ENCODE assay signal across 10 cellular contexts in the genomic region with DNA sequence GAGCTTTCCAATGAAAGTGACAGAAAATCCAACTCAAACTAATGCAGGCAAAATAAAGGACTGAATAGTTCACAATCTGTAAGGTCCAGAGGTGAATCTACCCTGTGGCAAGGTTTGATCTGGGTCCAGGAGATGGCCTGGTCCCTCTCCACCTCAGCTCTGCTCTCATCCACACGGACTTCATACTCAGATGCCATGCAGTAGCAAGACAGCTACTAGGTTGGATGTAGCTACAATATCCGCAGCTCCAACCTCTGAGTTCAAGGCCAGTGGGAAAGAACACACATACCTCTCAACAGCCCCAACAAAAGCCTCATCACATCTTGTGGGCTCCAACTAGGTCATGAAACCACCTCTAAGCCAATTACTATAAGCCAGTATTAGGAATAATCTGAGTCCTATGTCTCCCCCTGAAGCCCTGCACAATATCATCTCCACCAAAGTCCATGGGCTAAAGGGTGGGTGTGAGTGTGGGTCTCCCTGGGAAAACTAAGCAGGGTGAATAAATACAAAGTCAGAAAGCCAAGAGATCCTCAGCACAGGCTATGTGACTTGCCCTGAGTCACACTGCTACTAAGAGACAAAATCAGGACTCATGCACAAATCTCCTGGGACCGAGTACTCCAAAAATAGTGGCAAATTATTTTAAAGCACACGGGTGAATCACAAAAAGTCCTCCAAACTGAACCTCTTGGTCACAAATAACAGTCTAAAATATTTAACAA.
DNase-seq lines count a peak whose midpoint lies in the region; ATAC-seq, FAIRE-seq and TF ChIP-seq lines count a peak whose summit lies in the region.
"Had no signal": no experiment of that assay in that cellular context is flagged by ENCODE, and none has a peak within 500 bp of the region (broad histone marks: within the 10 kb centered on the region; RNA-seq: fewer than 3 reads in every experiment).

No MANE protein-coding gene starts in this region.

- peak overlapping the region; percentile 55 for H3K4me3 Mint-ChIP-seq in stimulated activated memory B cell treated with anti-CD40 and anti-IgM and Interleukin-4, amounts not matched to agents 10 μg/mL and 1 μg/mL and 100 μg/mL, for 72 hours

- no peak overlapping the region for H2BK15ac ChIP-seq in H1 (ENCODE audit: low read length)

- no peak overlapping the region for H3K9ac ChIP-seq in H1 (replicated peaks in 1 of 4; ENCODE audit: extremely low read depth in 1 of 4, low read depth in 3 of 4, low read length in 3 of 4)

- no peak overlapping the region for H3K4me3 ChIP-seq in H1 (ENCODE audit: extremely low read depth in 1 of 4, insufficient read depth in 2 of 4, low read depth in 3 of 4, low read length in 4 of 4)

- peak overlapping the region; percentile 76 for H4K91ac ChIP-seq in H1 (replicated peaks; ENCODE audit: insufficient read length, low read length)

- no peaks in the 10 kb centered on the region for H3K23me2 ChIP-seq in H1 (ENCODE audit: low read depth, low read length)

- H3K9me3 ChIP-seq in H1 (ENCODE audit: insufficient read depth in 2 of 2, low read depth in 1 of 2, low read length in 1 of 2): no peaks in the 10 kb centered on the region

- H2BK20ac ChIP-seq in H1 (ENCODE audit: low read length): no peak overlapping the region

- no peak overlapping the region for H3K4me2 ChIP-seq in H1 (ENCODE audit: insufficient read depth in 1 of 2, low read depth in 2 of 2, low read length in 2 of 2)

- POLR2A ChIA-PET in H1 (lab: Charles Lee; ENCODE audit: partially characterized antibody): interaction anchor here (0.7 to 1.6 kb wide), 5 partner anchors 9 to 68 kb away, joined by 3 to 5 read pairs (median 3); no protein-coding TSS in a partner anchor

- no peaks in the 10 kb centered on the region for H3K27me3 ChIP-seq in H1 (replicated peaks in 1 of 4; ENCODE audit: control insufficient read depth in 3 of 4, extremely low read depth in 1 of 4, insufficient read depth in 3 of 4, low read length in 3 of 4)

- H3K4me1 ChIP-seq in H1 (replicated peaks in 1 of 4; ENCODE audit: control insufficient read depth in 3 of 4, insufficient read depth in 4 of 4, low read length in 3 of 4): peaks cover 8 to 26% (median 21%) of the 10 kb centered on the region in 4 experiments; a peak in 6 of 7 replicates

- H3K4me1 Mint-ChIP-seq in stimulated activated memory B cell treated with anti-CD40 and anti-IgM and Interleukin-4, amounts not matched to agents 10 μg/mL and 1 μg/mL and 100 μg/mL, for 72 hours: peaks cover 15% of the 10 kb centered on the region

- no peak overlapping the region for H2BK120ac ChIP-seq in H1 (replicated peaks; ENCODE audit: low read depth, low read length)

- H2BK5ac ChIP-seq in H1 (ENCODE audit: low read depth, low read length): no peak overlapping the region

- no peak overlapping the region for H3K23ac ChIP-seq in H1 (ENCODE audit: insufficient read length)

- peaks cover 15 to 95% of the 10 kb centered on the region in 2 experiments; a peak in 3 of 4 replicates for H3K79me2 ChIP-seq in H1 (ENCODE audit: control insufficient read depth in 1 of 2, insufficient read depth in 2 of 2, low read length in 2 of 2)

- TF ChIP-seq RAD21 in H1 (IDR thresholded peaks at IDR 0.05 in 1 of 2, conservative IDR thresholded peaks at IDR 0.05 in 1 of 2; ENCODE audit: low read depth in 2 of 2, low read length in 2 of 2): no peak

- no peak overlapping the region for H3K14ac ChIP-seq in H1 (ENCODE audit: insufficient read length)

- no peak overlapping the region for H4K5ac ChIP-seq in H1 (ENCODE audit: insufficient read length, low read depth, low read length)

- H3K4ac ChIP-seq in H1 (replicated peaks; ENCODE audit: insufficient read length, low read depth, low read length): peak overlapping the region; percentile 15

- H3K56ac ChIP-seq in H1 (replicated peaks; ENCODE audit: insufficient read length, low read depth, low read length): no peak overlapping the region

- H2AK5ac ChIP-seq in H1 (ENCODE audit: low read depth, low read length): peak overlapping the region; percentile 42; the same call in 1 of the 2 replicates

- DNase-seq in H1 (ENCODE audit: low read depth in 1 of 2, low spot score in 2 of 2): no peak
- no peak for DNase-seq in activated CD4-positive, alpha-beta T cell treated with anti-CD3 and anti-CD28 coated beads, Interleukin-2, amount 50 U/mL, for 4 hours
- no peak for DNase-seq in stimulated activated naive CD4-positive, alpha-beta T cell (lab: John Stamatoyannopoulos, UW)
- DNase-seq: GOT3, T-helper 1 cell had no signal

- TF ChIP-seq EP300 in H1 (IDR thresholded peaks at IDR 0.05; ENCODE audit: borderline replicate concordance in 1 of 2, low read depth in 2 of 2, low read length in 2 of 2): no peak

- H3K9me3 Mint-ChIP-seq in stimulated activated memory B cell treated with anti-CD40 and anti-IgM and Interleukin-4, amounts not matched to agents 10 μg/mL and 1 μg/mL and 100 μg/mL, for 72 hours: peaks cover 3% of the 10 kb centered on the region

- no peaks in the 10 kb centered on the region for H3K36me3 ChIP-seq in H1 (ENCODE audit: control insufficient read depth in 2 of 4, insufficient read depth in 4 of 4, low read length in 3 of 4)

- ATAC-seq in GM19452 (IDR thresholded peaks at IDR 0.05; ENCODE audit: unreplicated experiment) (peak; percentile 45), HG03378 (IDR thresholded peaks at IDR 0.05; ENCODE audit: unreplicated experiment) (peak; percentile 48), GM21381 (IDR thresholded peaks at IDR 0.05; ENCODE audit: unreplicated experiment) (no peak), GM19324 (IDR thresholded peaks at IDR 0.05; ENCODE audit: low FRiP score, unreplicated experiment) (no peak)
- peak; percentile 60 for ATAC-seq in stimulated activated memory B cell treated with anti-CD40 and anti-IgM and Interleukin-4, amounts not matched to agents 10 μg/mL and 1 μg/mL and 100 μg/mL, for 72 hours

- FAIRE-seq in H1 (lab: Jason Lieb, UNC): no peak

- peaks cover 0 to 5% of the 10 kb centered on the region in 2 experiments for H4K20me1 ChIP-seq in H1 (replicated peaks in 1 of 2; ENCODE audit: control insufficient read depth in 1 of 2, insufficient read depth in 2 of 2, low read length in 2 of 2)

- peaks cover 16% of the 10 kb centered on the region for H3K79me1 ChIP-seq in H1 (ENCODE audit: low read depth, low read length)

- no peak overlapping the region for H3K18ac ChIP-seq in H1 (ENCODE audit: extremely low read depth, low read length)

- no peak overlapping the region for H4K8ac ChIP-seq in H1 (ENCODE audit: extremely low read depth, insufficient read depth, low read length)

- 0 out of 2 replicates have a peak overlapping the region, but pooled peaks have one; percentile 10 for H2BK12ac ChIP-seq in H1 (ENCODE audit: low read depth, low read length)

- H3K27me3 Mint-ChIP-seq in stimulated activated memory B cell treated with anti-CD40 and anti-IgM and Interleukin-4, amounts not matched to agents 10 μg/mL and 1 μg/mL and 100 μg/mL, for 72 hours: no peaks in the 10 kb centered on the region

- no peak for TF ChIP-seq POLR2A in H1 (IDR thresholded peaks at IDR 0.05; ENCODE audit: control extremely low read depth in 1 of 2, low read depth in 2 of 2, low read length in 2 of 2)

- WGBS in H1 (ENCODE audit: extremely low coverage in 1 of 2, insufficient coverage in 1 of 2, insufficient read length in 1 of 2, insufficient replicate concordance in 2 of 2, low coverage in 1 of 2, low lambda C conversion rate in 2 of 2, missing lambda C conversion rate in 1 of 2), 2 experiments: 86% methylated on average over 4 of the region's 4 CpGs; no CpG with 5 or more reads in 1 of the 2 experiments

- CTCF ChIA-PET in H1 (lab: Charles Lee; ENCODE audit: partially characterized antibody): interaction anchor here (0.9 kb wide), 1 partner anchor 13 kb away, joined by 3 read pairs; no protein-coding TSS in a partner anchor

- H3K36me3 Mint-ChIP-seq in stimulated activated memory B cell treated with anti-CD40 and anti-IgM and Interleukin-4, amounts not matched to agents 10 μg/mL and 1 μg/mL and 100 μg/mL, for 72 hours: peaks cover 5% of the 10 kb centered on the region

- H3K27ac ChIP-seq in H1 (ENCODE audit: low read depth, low read length): no peak overlapping the region; the same call in 1 of the 2 replicates

- H2AFZ ChIP-seq in H1 (ENCODE audit: low read length): no peak overlapping the region

- H3K27ac Mint-ChIP-seq in stimulated activated memory B cell treated with anti-CD40 and anti-IgM and Interleukin-4, amounts not matched to agents 10 μg/mL and 1 μg/mL and 100 μg/mL, for 72 hours: peak overlapping the region; percentile 48

- TF ChIP-seq CTCF in H1 (IDR thresholded peaks at IDR 0.05; ENCODE audit: control extremely low read depth in 1 of 3, insufficient read depth in 1 of 3, low read depth in 1 of 3, low read length in 3 of 3): no peak

TF ChIP-seq in H1, 55 proteins besides CTCF, POLR2A, EP300 and RAD21 (continues in another document):
- TF ChIP-seq, protein P1, sequence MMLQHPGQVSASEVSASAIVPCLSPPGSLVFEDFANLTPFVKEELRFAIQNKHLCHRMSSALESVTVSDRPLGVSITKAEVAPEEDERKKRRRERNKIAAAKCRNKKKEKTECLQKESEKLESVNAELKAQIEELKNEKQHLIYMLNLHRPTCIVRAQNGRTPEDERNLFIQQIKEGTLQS (IDR thresholded peaks at IDR 0.05; ENCODE audit: insufficient read depth, low read depth, low read length): no peak
- no peak for TF ChIP-seq RFX5 (IDR thresholded peaks at IDR 0.05; ENCODE audit: borderline replicate concordance, low read depth, low read length)
- TF ChIP-seq GTF2F1 (IDR thresholded peaks at IDR 0.05; ENCODE audit: borderline replicate concordance, low read depth, low read length): no peak
- TF ChIP-seq FOSL1 (IDR thresholded peaks at IDR 0.05; ENCODE audit: insufficient read depth, low read depth, low read length): no peak
- TF ChIP-seq SAP30 (IDR thresholded peaks at IDR 0.05; ENCODE audit: insufficient read depth, insufficient replicate concordance, low read length): no peak
- TF ChIP-seq SUZ12 (IDR thresholded peaks at IDR 0.05; ENCODE audit: low read length): no peak
- no peak for TF ChIP-seq SIX5 (IDR thresholded peaks at IDR 0.05; ENCODE audit: low read depth, low read length)
- no peak for TF ChIP-seq BCL11A (IDR thresholded peaks at IDR 0.05; ENCODE audit: low read depth in 2 of 2, low read length in 2 of 2)
- TF ChIP-seq KDM5A (IDR thresholded peaks at IDR 0.05; ENCODE audit: low read length): no peak
- no peak for TF ChIP-seq TBP (IDR thresholded peaks at IDR 0.05; ENCODE audit: low read depth, low read length)
- no peak for TF ChIP-seq E2F6 (IDR thresholded peaks at IDR 0.05)
- TF ChIP-seq SRF (IDR thresholded peaks at IDR 0.05; ENCODE audit: low read depth, low read length): no peak
- no peak for TF ChIP-seq POU5F1 (IDR thresholded peaks at IDR 0.05; ENCODE audit: low read depth, low read length)
- TF ChIP-seq TAF7 (optimal IDR thresholded peaks at IDR 0.05; ENCODE audit: borderline replicate concordance, low read depth, low read length): no peak

Comparison
In these comparisons a context has a peak if more than half of its experiments do, and no peak if none do; other contexts are left out.
1. ATAC-seq: peak in GM19452 (single experiment), HG03378 (single experiment) and stimulated activated memory B cell treated with anti-CD40 and anti-IgM and Interleukin-4, amounts not matched to agents 10 μg/mL and 1 μg/mL and 100 μg/mL, for 72 hours (single experiment); none in GM21381 (single experiment) and GM19324 (single experiment).